ENCODE assay signal across 6 cellular contexts in genomic region chr7:12467837-12468236, GRCh38.
"Had no signal": no experiment of that assay in that cellular context is flagged by ENCODE, and none has a peak within 500 bp of the region (broad histone marks: within the 10 kb centered on the region; RNA-seq: fewer than 3 reads in every experiment).

No MANE protein-coding gene starts in this region.

- H3K9ac ChIP-seq: KMS-11 had no signal

- H3K4me2 ChIP-seq: KMS-11 had no signal

- H3K27ac ChIP-seq: HL-60, KMS-11 had no signal

- FAIRE-seq: HTR-8/SVneo had no signal

- DNase-seq: IMR-90, KBM-7, KG1 had no signal
